Comparison of ENCODE assay signal across 8 cellular contexts in genomic region chr12:54191550-54192022, GRCh38. TPM values are rescaled to one million over a fixed set of nuclear protein-coding genes. Genes with fewer than 3 reads are reported as not detected.
DNase-seq lines count a peak whose midpoint lies in the region; ATAC-seq and TF ChIP-seq lines count a peak whose summit lies in the region.

No MANE protein-coding gene starts in this region.

- TF ChIP-seq CTCF in left ventricle myocardium inferior (IDR thresholded peaks at IDR 0.05; ENCODE audit: borderline replicate concordance): peak; percentile 86

- intact Hi-C loops in left ventricle myocardium inferior (cut with micrococcal nuclease): loop anchor here (5.0 kb wide), 1 partner anchor 184 kb away; the partner anchor contains the start of gene HOXC8

- H3K27me3 ChIP-seq in BLaER1 (peaks cover 50% of the 10 kb centered on the region), left ventricle myocardium inferior (ENCODE audit: low read depth) (peaks cover 68% of the 10 kb centered on the region)

- no peaks in the 10 kb centered on the region; the same call in 1 of the 2 replicates for H4K20me1 ChIP-seq in BLaER1

- peak overlapping the region; percentile 16; the same call in 1 of the 2 replicates for H3K4me2 ChIP-seq in BLaER1

- H3K9ac ChIP-seq in BLaER1: no peak overlapping the region

- H3K4me1 ChIP-seq in BLaER1 (peaks cover 30% of the 10 kb centered on the region), left ventricle myocardium inferior (peaks cover 18% of the 10 kb centered on the region)

- no peaks in the 10 kb centered on the region for H3K9me3 ChIP-seq in BLaER1
- no peaks in the 10 kb centered on the region for H3K9me3 ChIP-seq in left ventricle myocardium inferior (replicated peaks)

- ATAC-seq in GM21360 (IDR thresholded peaks at IDR 0.05; ENCODE audit: unreplicated experiment): peak; percentile 41
- no peak for ATAC-seq in GM19324 (IDR thresholded peaks at IDR 0.05; ENCODE audit: low FRiP score, unreplicated experiment)

- peak; percentile 73 for DNase-seq in NCI-H1694 (lab: John Stamatoyannopoulos, UW)
- DNase-seq in T-helper 1 cell: peak; percentile 53 to 78 (median 73)
- peak; percentile 83 for DNase-seq in amniotic epithelial cell (ENCODE audit: low read depth)
- DNase-seq in left ventricle myocardium inferior: peak; percentile 76
- DNase-seq in renal cortical epithelial cell (ENCODE audit: low read depth): peak; percentile 71

- H3K27ac ChIP-seq in BLaER1 (no peak overlapping the region), left ventricle myocardium inferior (replicated peaks) (no peak overlapping the region)

- H3K4me3 ChIP-seq in BLaER1: no peak overlapping the region
- H3K4me3 ChIP-seq in left ventricle myocardium inferior: no peak overlapping the region

- peaks cover 8% of the 10 kb centered on the region; the same call in 1 of the 2 replicates for H3K36me3 ChIP-seq in BLaER1
- peaks cover 4% of the 10 kb centered on the region for H3K36me3 ChIP-seq in left ventricle myocardium inferior

RNA-seq across cellular contexts. Expression of gene SMUG1, which starts 2.8 kb away (rescaled TPM):
- total RNA-seq in left ventricle myocardium inferior (16.2 TPM), renal cortical epithelial cell (22.3 and 41.0 TPM in 2 replicates)
